Comparison of ENCODE assay signal across 23 cellular contexts in genomic region chrX:34716322-34716721, GRCh38. TPM values are rescaled to one million over a fixed set of nuclear protein-coding genes. Genes with fewer than 3 reads are reported as not detected.
"Had no signal": no experiment of that assay in that cellular context is flagged by ENCODE, and none has a peak within 500 bp of the region (broad histone marks: within the 10 kb centered on the region; RNA-seq: fewer than 3 reads in every experiment).

No MANE protein-coding gene starts in this region.

- H3K27me3 Mint-ChIP-seq: activated naive CD8-positive, alpha-beta T cell treated with anti-CD3 and anti-CD28 coated beads for 36 hours; activated T-helper 17 cell treated with anti-CD3 and anti-CD28 coated beads, Interleukin-2, amount 50 U/mL, for 72 hours; dendritic cell treated with granulocyte-macrophage colony-stimulating factor and Interleukin-4, amounts not matched to agents 40 ng/mL and 50 ng/mL, for 4 days; naive thymus-derived CD4-positive, alpha-beta T cell; stimulated activated naive B cell treated with anti-CD40 and anti-IgM and Interleukin-4, amounts not matched to agents 10 μg/mL and 1 μg/mL and 100 μg/mL, for 72 hours had no signal

- H3K9me3 ChIP-seq: heart left ventricle, sigmoid colon, transverse colon, uterus had no signal

- H3K9ac ChIP-seq: neural progenitor cell had no signal

- H3K9me3 Mint-ChIP-seq: activated T-cell treated with anti-CD3 and anti-CD28 coated beads, Interleukin-2, amount 50 U/mL, for 24 hours; dendritic cell treated with granulocyte-macrophage colony-stimulating factor and Interleukin-4, amounts not matched to agents 40 ng/mL and 50 ng/mL, for 4 days; neural progenitor cell; T-helper 1 cell treated with Interleukin-12 subunit alpha and Interleukin-12 subunit beta and Interleukin-4 antibody, amounts not matched to agents 30 μg/mL and 1 μg/mL, for 36 hours; WTC11 had no signal

- H3K4me3 Mint-ChIP-seq: activated naive CD8-positive, alpha-beta T cell treated with anti-CD3 and anti-CD28 coated beads for 36 hours; activated T-cell treated with anti-CD3 and anti-CD28 coated beads, Interleukin-2, amount 50 U/mL, for 24 hours; activated T-helper 17 cell treated with anti-CD3 and anti-CD28 coated beads, Interleukin-2, amount 50 U/mL, for 72 hours; dendritic cell treated with granulocyte-macrophage colony-stimulating factor and Interleukin-4, amounts not matched to agents 40 ng/mL and 50 ng/mL, for 4 days; naive thymus-derived CD4-positive, alpha-beta T cell; neural progenitor cell; stimulated activated naive B cell treated with anti-CD40 and anti-IgM and Interleukin-4, amounts not matched to agents 10 μg/mL and 1 μg/mL and 100 μg/mL, for 72 hours; T-helper 1 cell treated with Interleukin-12 subunit alpha and Interleukin-12 subunit beta and Interleukin-4 antibody, amounts not matched to agents 30 μg/mL and 1 μg/mL, for 36 hours; WTC11 had no signal

- H3K36me3 Mint-ChIP-seq: activated naive CD8-positive, alpha-beta T cell treated with anti-CD3 and anti-CD28 coated beads for 36 hours; naive thymus-derived CD4-positive, alpha-beta T cell; neural progenitor cell; stimulated activated naive B cell treated with anti-CD40 and anti-IgM and Interleukin-4, amounts not matched to agents 10 μg/mL and 1 μg/mL and 100 μg/mL, for 72 hours; WTC11 had no signal

- H3K4me2 ChIP-seq: neural progenitor cell had no signal

- H3K36me3 ChIP-seq: cardiac muscle cell, heart left ventricle, neural progenitor cell, sigmoid colon, transverse colon, uterus had no signal

- H3K4me3 ChIP-seq: cardiac muscle cell, heart left ventricle, lung, neural progenitor cell, sigmoid colon, transverse colon, uterus had no signal

- H3K27me3 ChIP-seq: cardiac muscle cell, heart left ventricle, neural progenitor cell, sigmoid colon, transverse colon, uterus had no signal

- DNase-seq: activated naive CD8-positive, alpha-beta T cell treated with anti-CD3 and anti-CD28 coated beads for 36 hours; activated T-cell treated with anti-CD3 and anti-CD28 coated beads, Interleukin-2, amount 50 U/mL, for 24 hours; amniotic stem cell; effector CD4-positive, alpha-beta T cell; erythroblast; heart left ventricle; naive thymus-derived CD4-positive, alpha-beta T cell; posterior cingulate gyrus; sigmoid colon; stimulated activated CD4-positive, alpha-beta T cell treated with anti-CD3 and anti-CD28 coated beads, Interleukin-2, amount 100 ng/mL, for 48 hours; stimulated activated CD8-positive, alpha-beta memory T cell treated with anti-CD3 and anti-CD28 coated beads, Interleukin-4, amount 100 ng/mL, for 48 hours; stimulated activated naive B cell treated with anti-CD40 and anti-IgM and Interleukin-4, amounts not matched to agents 10 μg/mL and 1 μg/mL and 100 μg/mL, for 72 hours; T1000; transverse colon; uterus had no signal

- H3K4me1 ChIP-seq: heart left ventricle, sigmoid colon, transverse colon, uterus had no signal

- H2AFZ ChIP-seq: neural progenitor cell had no signal

- ATAC-seq: activated T-helper 17 cell treated with anti-CD3 and anti-CD28 coated beads, Interleukin-2, amount 50 U/mL, for 72 hours; heart left ventricle; left lobe of liver; naive thymus-derived CD4-positive, alpha-beta T cell; stimulated activated naive B cell treated with anti-CD40 and anti-IgM and Interleukin-4, amounts not matched to agents 10 μg/mL and 1 μg/mL and 100 μg/mL, for 72 hours; WTC11 had no signal

- H3K27ac ChIP-seq: cardiac muscle cell, heart left ventricle, neural progenitor cell, sigmoid colon, transverse colon, uterus had no signal

- H3K27ac Mint-ChIP-seq: activated naive CD8-positive, alpha-beta T cell treated with anti-CD3 and anti-CD28 coated beads for 36 hours; activated T-cell treated with anti-CD3 and anti-CD28 coated beads, Interleukin-2, amount 50 U/mL, for 24 hours; activated T-helper 17 cell treated with anti-CD3 and anti-CD28 coated beads, Interleukin-2, amount 50 U/mL, for 72 hours; dendritic cell treated with granulocyte-macrophage colony-stimulating factor and Interleukin-4, amounts not matched to agents 40 ng/mL and 50 ng/mL, for 4 days; naive thymus-derived CD4-positive, alpha-beta T cell; neural progenitor cell; stimulated activated naive B cell treated with anti-CD40 and anti-IgM and Interleukin-4, amounts not matched to agents 10 μg/mL and 1 μg/mL and 100 μg/mL, for 72 hours; WTC11 had no signal

- H3K4me1 Mint-ChIP-seq: activated naive CD8-positive, alpha-beta T cell treated with anti-CD3 and anti-CD28 coated beads for 36 hours; activated T-helper 17 cell treated with anti-CD3 and anti-CD28 coated beads, Interleukin-2, amount 50 U/mL, for 72 hours; naive thymus-derived CD4-positive, alpha-beta T cell; stimulated activated naive B cell treated with anti-CD40 and anti-IgM and Interleukin-4, amounts not matched to agents 10 μg/mL and 1 μg/mL and 100 μg/mL, for 72 hours had no signal

RNA-seq across cellular contexts. Expression of gene TMEM47, which starts 59.2 kb away (rescaled TPM):
- total RNA-seq: activated naive CD8-positive, alpha-beta T cell treated with anti-CD3 and anti-CD28 coated beads for 36 hours; activated T-helper 17 cell treated with anti-CD3 and anti-CD28 coated beads, Interleukin-2, amount 50 U/mL, for 72 hours; naive thymus-derived CD4-positive, alpha-beta T cell had no signal
- polyA plus RNA-seq: naive thymus-derived CD4-positive, alpha-beta T cell had no signal
